Comparison of ENCODE assay signal across 9 cellular contexts in the genomic region with DNA sequence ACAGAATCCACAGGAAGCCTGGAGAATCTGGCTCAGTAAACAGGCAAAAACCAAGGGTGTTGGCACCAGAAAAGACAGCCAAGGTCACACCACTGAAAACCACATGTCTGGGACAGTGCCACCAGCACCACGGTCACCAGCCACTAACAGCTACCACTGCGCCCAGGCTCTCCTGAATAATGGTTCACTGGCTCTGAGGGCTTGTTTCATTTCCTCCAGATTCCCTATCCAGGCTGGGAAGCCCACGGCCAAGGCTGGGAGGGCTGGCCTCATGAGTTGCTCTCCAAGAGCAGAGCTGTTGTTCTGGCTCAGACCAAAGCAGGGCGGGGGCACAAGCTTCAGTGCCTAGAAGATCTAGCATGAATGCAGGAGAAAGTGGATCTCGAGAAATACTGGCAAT. TPM values are rescaled to one million over a fixed set of nuclear protein-coding genes. Genes with fewer than 3 reads are reported as not detected.
DNase-seq lines count a peak whose midpoint lies in the region; ATAC-seq and TF ChIP-seq lines count a peak whose summit lies in the region.
"Had no signal": no experiment of that assay in that cellular context is flagged by ENCODE, and none has a peak within 500 bp of the region (broad histone marks: within the 10 kb centered on the region; RNA-seq: fewer than 3 reads in every experiment).

No MANE protein-coding gene starts in this region.

- no peak for ATAC-seq in HG03354 (IDR thresholded peaks at IDR 0.05; ENCODE audit: poor library complexity, severe bottlenecking, unreplicated experiment)
- no peak for ATAC-seq in stimulated activated naive CD8-positive, alpha-beta T cell treated with anti-CD3 and anti-CD28 coated beads, Interleukin-15, Interleukin-2, amounts not matched to agents 100 U/mL and 50 U/mL, for 24 hours

- DNase-seq in AG10803 (ENCODE audit: low read depth), result peak; percentile 52
- peak; percentile 77 for DNase-seq in NCI-H1694 treated with DMSO at 0.1 percent for 48 hours (lab: John Stamatoyannopoulos, UW)
- peak; percentile 58 for DNase-seq in cerebellar cortex (ENCODE audit: low spot score)
- peak; percentile 40 for DNase-seq in mucosa of gallbladder (ENCODE audit: low spot score)
- no peak for DNase-seq in NCI-H187 treated with DMSO at 0.1 percent for 48 hours (lab: John Stamatoyannopoulos, UW)
- DNase-seq in stimulated activated naive CD8-positive, alpha-beta T cell treated with anti-CD3 and anti-CD28 coated beads, Interleukin-15, Interleukin-2, amounts not matched to agents 100 U/mL and 50 U/mL, for 24 hours, result no peak
- DNase-seq in ecto neural progenitor cell (ENCODE audit: low spot score), result no peak
- DNase-seq: activated T-cell treated with anti-CD3 and anti-CD28 coated beads, Interleukin-2, amount 50 U/mL, for 1 hour had no signal

- H3K4me3 ChIP-seq in AG10803 (ENCODE audit: low read length), result no peak overlapping the region

- no peak for TF ChIP-seq CTCF in AG10803 (conservative IDR thresholded peaks at IDR 0.05; ENCODE audit: low read length)

RNA-seq across cellular contexts. Expression of a gene that starts 54.5 kb away (rescaled TPM):
- 93.6 TPM for total RNA-seq in mucosa of gallbladder

Comparison
In these comparisons a context has a peak if more than half of its experiments do, and no peak if none do; other contexts are left out.
1. DNase-seq: peak in AG10803 (single experiment), NCI-H1694 treated with DMSO at 0.1 percent for 48 hours (single experiment), cerebellar cortex (single experiment) and mucosa of gallbladder (single experiment); none in NCI-H187 treated with DMSO at 0.1 percent for 48 hours (single experiment), stimulated activated naive CD8-positive, alpha-beta T cell treated with anti-CD3 and anti-CD28 coated beads, Interleukin-15, Interleukin-2, amounts not matched to agents 100 U/mL and 50 U/mL, for 24 hours (single experiment) and ecto neural progenitor cell (single experiment).